Comparison of ENCODE assay signal across 1 cellular context in the genomic region with DNA sequence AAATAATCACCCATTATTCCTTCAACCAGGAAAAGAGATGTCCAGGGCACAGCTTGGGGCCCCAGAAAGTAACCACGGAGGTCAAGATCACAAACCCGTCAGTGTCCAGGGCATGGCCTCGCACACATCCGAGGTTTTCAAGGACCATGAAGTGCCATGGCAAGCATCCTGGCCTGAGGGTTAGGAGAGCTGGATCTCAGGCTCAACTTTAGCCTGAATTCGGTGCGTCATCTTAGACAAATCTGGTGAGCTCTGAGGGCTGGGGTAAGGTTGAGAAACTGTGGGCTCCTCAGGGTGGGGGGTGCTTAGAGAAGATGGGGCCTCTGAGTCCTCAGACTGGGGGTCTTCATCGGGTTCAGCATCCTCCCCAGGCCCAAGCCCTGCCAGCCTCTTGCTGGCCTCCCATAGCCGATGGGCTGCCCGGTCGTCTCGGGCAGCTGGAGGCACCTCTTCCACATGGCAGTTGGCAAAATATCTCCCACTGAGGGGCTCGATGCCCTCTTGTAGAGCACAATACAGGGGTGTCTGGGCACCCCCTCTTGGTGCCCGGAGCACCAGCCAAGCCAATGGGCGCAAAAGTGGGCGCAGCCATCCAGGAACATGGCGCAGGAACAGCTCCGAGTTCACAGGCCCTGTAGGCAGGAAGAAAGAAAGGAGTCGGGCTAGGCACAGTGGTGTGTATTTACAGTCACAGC.
TF ChIP-seq lines count a peak whose summit lies in the region.

No MANE protein-coding gene starts in this region.

TF ChIP-seq in liver, 16 proteins besides CTCF, POLR2A, EP300 and RAD21 (continued from another document):
- TF ChIP-seq, protein P1, sequence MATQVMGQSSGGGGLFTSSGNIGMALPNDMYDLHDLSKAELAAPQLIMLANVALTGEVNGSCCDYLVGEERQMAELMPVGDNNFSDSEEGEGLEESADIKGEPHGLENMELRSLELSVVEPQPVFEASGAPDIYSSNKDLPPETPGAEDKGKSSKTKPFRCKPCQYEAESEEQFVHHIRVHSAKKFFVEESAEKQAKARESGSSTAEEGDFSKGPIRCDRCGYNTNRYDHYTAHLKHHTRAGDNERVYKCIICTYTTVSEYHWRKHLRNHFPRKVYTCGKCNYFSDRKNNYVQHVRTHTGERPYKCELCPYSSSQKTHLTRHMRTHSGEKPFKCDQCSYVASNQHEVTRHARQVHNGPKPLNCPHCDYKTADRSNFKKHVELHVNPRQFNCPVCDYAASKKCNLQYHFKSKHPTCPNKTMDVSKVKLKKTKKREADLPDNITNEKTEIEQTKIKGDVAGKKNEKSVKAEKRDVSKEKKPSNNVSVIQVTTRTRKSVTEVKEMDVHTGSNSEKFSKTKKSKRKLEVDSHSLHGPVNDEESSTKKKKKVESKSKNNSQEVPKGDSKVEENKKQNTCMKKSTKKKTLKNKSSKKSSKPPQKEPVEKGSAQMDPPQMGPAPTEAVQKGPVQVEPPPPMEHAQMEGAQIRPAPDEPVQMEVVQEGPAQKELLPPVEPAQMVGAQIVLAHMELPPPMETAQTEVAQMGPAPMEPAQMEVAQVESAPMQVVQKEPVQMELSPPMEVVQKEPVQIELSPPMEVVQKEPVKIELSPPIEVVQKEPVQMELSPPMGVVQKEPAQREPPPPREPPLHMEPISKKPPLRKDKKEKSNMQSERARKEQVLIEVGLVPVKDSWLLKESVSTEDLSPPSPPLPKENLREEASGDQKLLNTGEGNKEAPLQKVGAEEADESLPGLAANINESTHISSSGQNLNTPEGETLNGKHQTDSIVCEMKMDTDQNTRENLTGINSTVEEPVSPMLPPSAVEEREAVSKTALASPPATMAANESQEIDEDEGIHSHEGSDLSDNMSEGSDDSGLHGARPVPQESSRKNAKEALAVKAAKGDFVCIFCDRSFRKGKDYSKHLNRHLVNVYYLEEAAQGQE (IDR thresholded peaks at IDR 0.05), result no peak
